17 cellular contexts compared by ENCODE assay signal in the genomic region with DNA sequence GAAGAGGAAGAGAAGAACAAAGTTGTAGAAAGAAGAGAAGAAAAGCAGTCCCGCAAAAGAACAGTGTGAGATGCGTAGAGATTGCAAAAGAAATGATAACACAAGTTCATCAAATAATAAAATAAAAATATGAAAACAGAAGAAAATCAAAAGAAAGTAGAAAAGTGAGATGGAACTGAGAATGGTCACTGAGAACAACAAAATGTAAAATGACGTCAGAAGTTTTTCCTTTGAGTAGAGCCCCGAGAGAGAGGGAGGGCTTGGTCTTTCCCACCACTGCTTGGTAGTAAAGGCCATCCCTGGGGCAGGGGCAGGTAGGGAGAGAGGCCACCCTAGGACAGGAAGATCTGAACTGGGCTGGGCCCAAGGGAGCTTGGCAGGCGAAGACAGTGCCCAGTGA.
DNase-seq lines count a peak whose midpoint lies in the region; TF ChIP-seq lines count a peak whose summit lies in the region.
"Had no signal": no experiment of that assay in that cellular context is flagged by ENCODE, and none has a peak within 500 bp of the region (broad histone marks: within the 10 kb centered on the region; RNA-seq: fewer than 3 reads in every experiment).

No MANE protein-coding gene starts in this region.

- no peak for TF ChIP-seq CTCF in HEK293 (tag by site-specific recombination; IDR thresholded peaks at IDR 0.05)
- no peak for TF ChIP-seq CTCF in neural progenitor cell (IDR thresholded peaks at IDR 0.05)
- no peak for TF ChIP-seq CTCF in vagina (IDR thresholded peaks at IDR 0.05)

- H3K27me3 Mint-ChIP-seq in neural progenitor cell (ENCODE audit: insufficient read depth, low read depth), result peaks cover 2% of the 10 kb centered on the region

- H3K27me3 ChIP-seq in neural progenitor cell, result no peaks in the 10 kb centered on the region
- H3K27me3 ChIP-seq in vagina, result no peaks in the 10 kb centered on the region
- H3K27me3 ChIP-seq in effector memory CD4-positive, alpha-beta T cell (replicated peaks; ENCODE audit: control insufficient read depth, insufficient read depth, low read length, poor library complexity, severe bottlenecking), result no peaks in the 10 kb centered on the region

- H3K4me2 ChIP-seq in neural progenitor cell, result no peak overlapping the region

- peaks cover 5% of the 10 kb centered on the region for H3K36me3 Mint-ChIP-seq in neural progenitor cell

- no peak for DNase-seq in neural progenitor cell (ENCODE audit: low spot score)
- peak; percentile 13 to 43 for DNase-seq in vagina (ENCODE audit: extremely low spot score in 2 of 2)
- no peak for DNase-seq in NCI-H2081 (lab: John Stamatoyannopoulos, UW)
- DNase-seq in NK-92 treated with Interleukin-12 subunit alpha and Interleukin-12 subunit beta, amount 100 ng/mL, for 24 hours (lab: John Stamatoyannopoulos, UW), result no peak
- no peak for DNase-seq in effector memory CD4-positive, alpha-beta T cell
- DNase-seq: ACHN; C1 segment of cervical spinal cord; CD4-positive, alpha-beta T cell; DMS79; GM23248; H7; IMR-90; KG1 had no signal

- intact Hi-C loops in vagina (cut with DNase I), result no loop called here

- peak overlapping the region; percentile 4 for H3K27ac Mint-ChIP-seq in neural progenitor cell
- H3K27ac Mint-ChIP-seq: B cell; CD4-positive, alpha-beta T cell had no signal

- H3F3A ChIP-seq in neural progenitor cell (ENCODE audit: low read depth), result peaks cover 23% of the 10 kb centered on the region

- no peak for TF ChIP-seq POLR2A in vagina (IDR thresholded peaks at IDR 0.05)

- H3K4me1 ChIP-seq in HEK293 (ENCODE audit: control insufficient read depth, insufficient read depth, low read length) (no peaks in the 10 kb centered on the region), neural progenitor cell (peaks cover 35% of the 10 kb centered on the region), vagina (peaks cover 30% of the 10 kb centered on the region)
- H3K4me1 ChIP-seq in effector memory CD4-positive, alpha-beta T cell (ENCODE audit: control insufficient read depth, insufficient read depth, low read length, poor library complexity, severe bottlenecking), result no peaks in the 10 kb centered on the region

- H3K9me3 Mint-ChIP-seq in neural progenitor cell, result peaks cover 16% of the 10 kb centered on the region
- H3K9me3 Mint-ChIP-seq: CD4-positive, alpha-beta T cell had no signal

- no peaks in the 10 kb centered on the region for H4K20me1 ChIP-seq in neural progenitor cell (ENCODE audit: low read depth)

- no peak overlapping the region for H3K4me3 Mint-ChIP-seq in neural progenitor cell
- H3K4me3 Mint-ChIP-seq: B cell; CD4-positive, alpha-beta T cell had no signal

- H3K36me3 ChIP-seq in HEK293 (ENCODE audit: control insufficient read depth in 2 of 2, insufficient read depth in 1 of 2, low read length in 2 of 2) (no peaks in the 10 kb centered on the region), neural progenitor cell (no peaks in the 10 kb centered on the region), vagina (no peaks in the 10 kb centered on the region)
- no peaks in the 10 kb centered on the region for H3K36me3 ChIP-seq in effector memory CD4-positive, alpha-beta T cell (ENCODE audit: control insufficient read depth, insufficient read depth, low read length)

- H3K9me3 ChIP-seq in HEK293 (ENCODE audit: control insufficient read depth, insufficient read depth, low read depth, low read length), result no peaks in the 10 kb centered on the region
- H3K9me3 ChIP-seq in neural progenitor cell (ENCODE audit: low read depth), result no peaks in the 10 kb centered on the region
- H3K9me3 ChIP-seq in vagina, result no peaks in the 10 kb centered on the region
- no peaks in the 10 kb centered on the region for H3K9me3 ChIP-seq in effector memory CD4-positive, alpha-beta T cell (ENCODE audit: control insufficient read depth, low read length)

- CTCF ChIA-PET in HEK293 (lab: Yijun Ruan, JAX), result no interaction called here

- no peaks in the 10 kb centered on the region for H3K79me2 ChIP-seq in neural progenitor cell (ENCODE audit: low read depth)

- H3K4me3 ChIP-seq in HEK293 (ENCODE audit: low read depth, low read length), result no peak overlapping the region
- H3K4me3 ChIP-seq in neural progenitor cell, result no peak overlapping the region
- H3K4me3 ChIP-seq in vagina, result no peak overlapping the region
- H3K4me3 ChIP-seq in effector memory CD4-positive, alpha-beta T cell (ENCODE audit: insufficient read depth, low read depth, low read length, poor library complexity, severe bottlenecking), result no peak overlapping the region
- H3K4me3 ChIP-seq: GM12878, GM23248 had no signal

- no peak overlapping the region for H2AFZ ChIP-seq in neural progenitor cell (replicated peaks)
- H2AFZ ChIP-seq: GM23248 had no signal

- no peak overlapping the region for H3K9ac ChIP-seq in neural progenitor cell
- H3K9ac ChIP-seq: GM23248 had no signal

- POLR2A ChIA-PET in HEK293 (lab: Yijun Ruan, JAX), result no interaction called here

- H3K27ac ChIP-seq in HEK293 (ENCODE audit: extremely low read depth, low read depth, low read length) (no peak overlapping the region), cingulate gyrus (ENCODE audit: low read depth, low read length) (peak overlapping the region; percentile 90), neural progenitor cell (no peak overlapping the region), vagina (no peak overlapping the region)
- no peak overlapping the region for H3K27ac ChIP-seq in effector memory CD4-positive, alpha-beta T cell (ENCODE audit: insufficient read depth, low read length, poor library complexity, severe bottlenecking)
- H3K27ac ChIP-seq: GM23248 had no signal

- H3K4me1 Mint-ChIP-seq in neural progenitor cell, result peaks cover 63% of the 10 kb centered on the region

TF ChIP-seq in HEK293, 187 proteins besides CTCF, POLR2A, EP300 and RAD21:
- TF ChIP-seq, protein P1, sequence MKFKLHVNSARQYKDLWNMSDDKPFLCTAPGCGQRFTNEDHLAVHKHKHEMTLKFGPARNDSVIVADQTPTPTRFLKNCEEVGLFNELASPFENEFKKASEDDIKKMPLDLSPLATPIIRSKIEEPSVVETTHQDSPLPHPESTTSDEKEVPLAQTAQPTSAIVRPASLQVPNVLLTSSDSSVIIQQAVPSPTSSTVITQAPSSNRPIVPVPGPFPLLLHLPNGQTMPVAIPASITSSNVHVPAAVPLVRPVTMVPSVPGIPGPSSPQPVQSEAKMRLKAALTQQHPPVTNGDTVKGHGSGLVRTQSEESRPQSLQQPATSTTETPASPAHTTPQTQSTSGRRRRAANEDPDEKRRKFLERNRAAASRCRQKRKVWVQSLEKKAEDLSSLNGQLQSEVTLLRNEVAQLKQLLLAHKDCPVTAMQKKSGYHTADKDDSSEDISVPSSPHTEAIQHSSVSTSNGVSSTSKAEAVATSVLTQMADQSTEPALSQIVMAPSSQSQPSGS (tag by site-specific recombination; IDR thresholded peaks at IDR 0.05; ENCODE audit: low read depth), result 0 out of 2 replicates have a peak, but pooled peaks have one; percentile 4
- no peak for TF ChIP-seq HOXC10 (CRISPR knock-in tag; IDR thresholded peaks at IDR 0.05)

Comparison
In these comparisons a context has a peak if more than half of its experiments do, and no peak if none do; other contexts are left out.
1. DNase-seq: peak in vagina (2 of 2); none in neural progenitor cell (single experiment), NCI-H2081 (0 of 2), NK-92 treated with Interleukin-12 subunit alpha and Interleukin-12 subunit beta, amount 100 ng/mL, for 24 hours (single experiment) and effector memory CD4-positive, alpha-beta T cell (0 of 3).